2 cellular contexts compared by ENCODE assay signal in the genomic region with DNA sequence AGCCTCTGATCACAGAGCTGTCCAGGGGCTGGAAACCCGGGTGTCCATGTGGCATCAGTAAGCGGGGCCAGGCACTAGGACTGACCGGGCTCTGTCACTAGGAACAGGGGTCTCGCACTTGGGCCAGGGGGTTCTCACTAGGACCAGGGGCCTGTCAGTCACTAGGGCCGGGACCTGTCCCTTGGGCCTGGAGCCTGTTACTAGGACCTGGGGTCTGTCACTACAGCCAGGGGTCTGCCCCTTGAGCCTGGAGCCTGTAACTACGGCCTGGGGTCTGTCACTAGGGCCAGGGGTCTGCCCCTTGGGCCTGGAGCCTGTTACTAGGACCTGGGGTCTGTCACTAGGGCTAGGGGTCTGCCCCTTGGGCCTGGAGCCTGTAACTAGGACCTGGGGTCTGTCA. TPM values are rescaled to one million over a fixed set of nuclear protein-coding genes. Genes with fewer than 3 reads are reported as not detected.
"Had no signal": no experiment of that assay in that cellular context is flagged by ENCODE, and none has a peak within 500 bp of the region (broad histone marks: within the 10 kb centered on the region; RNA-seq: fewer than 3 reads in every experiment).

No MANE protein-coding gene starts in this region.

RNA-seq across cellular contexts. Expression of a gene that starts 10.2 kb away (rescaled TPM):
- total RNA-seq: osteocyte; T-helper 1 cell treated with Interleukin-12 subunit alpha and Interleukin-12 subunit beta and Interleukin-4 antibody, amounts not matched to agents 30 ng/mL and 1 ng/mL, for 36 hours had no signal
